In genomic region chr12:111268738-111269572, GRCh38 we compare ENCODE assay signal across 8 cellular contexts.
A peak's percentile ranks its signal among the peaks of the same experiment; 100 is the strongest.
DNase-seq lines count a peak whose midpoint lies in the region; ATAC-seq, FAIRE-seq and TF ChIP-seq lines count a peak whose summit lies in the region.

No MANE protein-coding gene starts in this region.

- intact Hi-C loops in CD4-positive, alpha-beta memory T cell (cut with micrococcal nuclease) = no loop called here

- no peak overlapping the region for H3K27ac Mint-ChIP-seq in endodermal cell
- H3K27ac Mint-ChIP-seq in CD4-positive, alpha-beta memory T cell = no peak overlapping the region

- no peaks in the 10 kb centered on the region for H3K27me3 ChIP-seq in endodermal cell (ENCODE audit: control insufficient read depth, insufficient read depth, low read length, poor library complexity, severe bottlenecking)
- no peaks in the 10 kb centered on the region for H3K27me3 ChIP-seq in CD4-positive, alpha-beta memory T cell (ENCODE audit: insufficient read depth, low read length)

- H3K4me3 Mint-ChIP-seq in activated T-cell treated with anti-CD3 and anti-CD28 coated beads, Interleukin-2, amount 50 U/mL, for 4 hours = no peak overlapping the region
- no peak overlapping the region for H3K4me3 Mint-ChIP-seq in endodermal cell
- no peak overlapping the region for H3K4me3 Mint-ChIP-seq in CD4-positive, alpha-beta memory T cell

- no peak for FAIRE-seq in H54 (lab: Jason Lieb, UNC)

- TF ChIP-seq CTCF in endodermal cell (conservative IDR thresholded peaks at IDR 0.05) = peak; percentile 82

- no peaks in the 10 kb centered on the region for H3K36me3 Mint-ChIP-seq in activated T-cell treated with anti-CD3 and anti-CD28 coated beads, Interleukin-2, amount 50 U/mL, for 4 hours (ENCODE audit: insufficient read depth)
- peaks cover 9% of the 10 kb centered on the region for H3K36me3 Mint-ChIP-seq in endodermal cell (ENCODE audit: low read depth)
- H3K36me3 Mint-ChIP-seq in CD4-positive, alpha-beta memory T cell = no peaks in the 10 kb centered on the region

- H3K4me1 Mint-ChIP-seq in activated T-cell treated with anti-CD3 and anti-CD28 coated beads, Interleukin-2, amount 50 U/mL, for 4 hours (ENCODE audit: low read depth) = no peaks in the 10 kb centered on the region
- H3K4me1 Mint-ChIP-seq in endodermal cell = no peaks in the 10 kb centered on the region
- H3K4me1 Mint-ChIP-seq in CD4-positive, alpha-beta memory T cell = peaks cover 0 to 4% (median under 1%) of the 10 kb centered on the region in 4 donors

- DNase-seq in activated T-cell treated with anti-CD3 and anti-CD28 coated beads for 1 hour (ENCODE audit: low read depth) = peak; percentile 9
- DNase-seq in activated T-cell treated with anti-CD3 and anti-CD28 coated beads, Interleukin-2, amount 50 U/mL, for 4 hours = no peak
- peak; percentile 3 for DNase-seq in NCI-H748 treated with DMSO at 0.1 percent for 48 hours (lab: John Stamatoyannopoulos, UW)
- peak; percentile 85 for DNase-seq in endodermal cell
- peak; percentile 5 to 11 for DNase-seq in stimulated activated CD8-positive, alpha-beta memory T cell treated with anti-CD3 and anti-CD28 coated beads, Interleukin-2, amount 100 ng/mL, for 48 hours (ENCODE audit: low read depth in 2 of 2)
- DNase-seq in LoVo (ENCODE audit: low spot score) = no peak
- no peak for DNase-seq in H54 (ENCODE audit: insufficient read length, low spot score)
- DNase-seq in CD4-positive, alpha-beta memory T cell = no peak

- TF ChIP-seq POLR2A in H54 (IDR thresholded peaks at IDR 0.05; ENCODE audit: low read depth, low read length) = no peak

- H3K9ac ChIP-seq in endodermal cell (ENCODE audit: extremely low read depth, low read length, poor library complexity, severe bottlenecking) = no peak overlapping the region

- no peak overlapping the region for H3K4me3 ChIP-seq in endodermal cell (ENCODE audit: low read length)
- H3K4me3 ChIP-seq in CD4-positive, alpha-beta memory T cell (ENCODE audit: low read length in 2 of 2) = no peak overlapping the region

- 83 to 89% methylated on average over 12 to 16 of the region's 16 CpGs for WGBS in endodermal cell (ENCODE audit: insufficient coverage in 1 of 2, insufficient read length in 1 of 2), 2 experiments

- peaks cover 2% of the 10 kb centered on the region for H3K27me3 Mint-ChIP-seq in activated T-cell treated with anti-CD3 and anti-CD28 coated beads, Interleukin-2, amount 50 U/mL, for 4 hours (ENCODE audit: low read depth)
- no peaks in the 10 kb centered on the region for H3K27me3 Mint-ChIP-seq in endodermal cell (ENCODE audit: insufficient read depth)
- H3K27me3 Mint-ChIP-seq in CD4-positive, alpha-beta memory T cell = peaks cover 6 to 13% of the 10 kb centered on the region in 2 donors

- no peaks in the 10 kb centered on the region for H3K9me3 Mint-ChIP-seq in activated T-cell treated with anti-CD3 and anti-CD28 coated beads, Interleukin-2, amount 50 U/mL, for 4 hours
- H3K9me3 Mint-ChIP-seq in endodermal cell = no peaks in the 10 kb centered on the region
- H3K9me3 Mint-ChIP-seq in CD4-positive, alpha-beta memory T cell = no peaks in the 10 kb centered on the region

- CTCF ChIA-PET in CD4-positive, alpha-beta memory T cell (lab: Charles Lee; ENCODE audit: partially characterized antibody) = interaction anchor here (0.5 to 1.7 kb wide), 4 partner anchors 14 to 1456 kb away, joined by 3 to 5 read pairs (median 4); no protein-coding TSS in a partner anchor

- no peaks in the 10 kb centered on the region for H3K9me3 ChIP-seq in endodermal cell (ENCODE audit: control insufficient read depth, low read length)
- H3K9me3 ChIP-seq in CD4-positive, alpha-beta memory T cell (ENCODE audit: control insufficient read depth in 1 of 2, low read length in 2 of 2) = no peaks in the 10 kb centered on the region

- H3K4me1 ChIP-seq in endodermal cell (ENCODE audit: control insufficient read depth, insufficient read depth, low read length) = no peaks in the 10 kb centered on the region
- H3K4me1 ChIP-seq in CD4-positive, alpha-beta memory T cell (ENCODE audit: insufficient read depth, low read length) = no peaks in the 10 kb centered on the region

- no peak for ATAC-seq in activated T-cell treated with anti-CD3 and anti-CD28 coated beads, Interleukin-2, amount 50 U/mL, for 4 hours

- POLR2A ChIA-PET in CD4-positive, alpha-beta memory T cell (lab: Charles Lee; ENCODE audit: partially characterized antibody) = no interaction called here

- peaks cover 5% of the 10 kb centered on the region for H3K36me3 ChIP-seq in endodermal cell (ENCODE audit: control insufficient read depth, insufficient read depth, low read length)
- no peaks in the 10 kb centered on the region for H3K36me3 ChIP-seq in CD4-positive, alpha-beta memory T cell (ENCODE audit: insufficient read depth, low read length)

- no peak overlapping the region for H3K27ac ChIP-seq in endodermal cell (ENCODE audit: low read depth, low read length)
- H3K27ac ChIP-seq in CD4-positive, alpha-beta memory T cell (ENCODE audit: low read depth, low read length) = no peak overlapping the region

Comparison
In these comparisons a context has a peak if more than half of its experiments do, and no peak if none do; other contexts are left out.
1. DNase-seq: peak in activated T-cell treated with anti-CD3 and anti-CD28 coated beads for 1 hour (single experiment), NCI-H748 treated with DMSO at 0.1 percent for 48 hours (single experiment), endodermal cell (single experiment) and stimulated activated CD8-positive, alpha-beta memory T cell treated with anti-CD3 and anti-CD28 coated beads, Interleukin-2, amount 100 ng/mL, for 48 hours (2 of 2); none in activated T-cell treated with anti-CD3 and anti-CD28 coated beads, Interleukin-2, amount 50 U/mL, for 4 hours (single experiment), LoVo (single experiment), H54 (single experiment) and CD4-positive, alpha-beta memory T cell (0 of 5).